ENCODE assay signal across 34 cellular contexts in the genomic region with DNA sequence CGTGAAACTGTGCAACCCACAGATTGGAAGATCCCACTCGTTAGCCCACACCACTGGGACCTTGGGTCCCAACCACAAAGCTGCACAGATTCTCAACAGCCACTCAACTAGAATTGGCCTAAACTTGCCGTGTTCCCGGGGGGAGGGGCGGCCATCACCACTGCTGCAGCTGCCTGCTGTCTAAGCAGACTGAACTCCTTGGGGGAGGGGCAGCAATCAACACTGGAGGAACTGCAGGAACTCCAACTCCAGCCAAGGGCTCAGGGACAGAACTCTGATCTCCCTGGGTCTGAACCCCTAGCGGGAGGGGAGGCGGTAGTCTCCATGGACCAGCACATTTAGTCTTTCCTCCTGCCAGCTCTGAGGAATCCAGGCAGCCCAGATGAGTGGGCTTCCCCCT.
"Had no signal": no experiment of that assay in that cellular context is flagged by ENCODE, and none has a peak within 500 bp of the region (broad histone marks: within the 10 kb centered on the region; RNA-seq: fewer than 3 reads in every experiment).

No MANE protein-coding gene starts in this region.

- FAIRE-seq: small intestine had no signal

- H3K36me3 ChIP-seq: ascending aorta, gastrocnemius medialis, sigmoid colon, uterus had no signal

- H3K27me3 Mint-ChIP-seq: activated CD4-positive, alpha-beta T cell treated with anti-CD3 and anti-CD28 coated beads, Interleukin-2, amount 10 ng/mL, durations not matched to agents 24 days and 14 days; activated naive CD4-positive, alpha-beta T cell treated with anti-CD3 and anti-CD28 coated beads, Interleukin-2, amount 10 ng/mL, durations not matched to agents 7 days and 5 days; activated naive CD8-positive, alpha-beta T cell treated with anti-CD3 and anti-CD28 coated beads, Interleukin-2, amount 10 ng/mL, durations not matched to agents 7 days and 5 days; type B pancreatic cell had no signal

- H3K9me3 Mint-ChIP-seq: activated CD4-positive, alpha-beta T cell treated with anti-CD3 and anti-CD28 coated beads, Interleukin-2, amount 10 ng/mL, durations not matched to agents 24 days and 14 days; type B pancreatic cell had no signal

- H3K4me1 ChIP-seq: ascending aorta, gastrocnemius medialis, parathyroid adenoma, psoas muscle, sigmoid colon, uterus had no signal

- ATAC-seq: activated CD4-positive, CD25-positive, alpha-beta regulatory T cell treated with anti-CD3 and anti-CD28 coated beads, Interleukin-2, amount 50 U/mL, for 24 hours; gastrocnemius medialis; naive thymus-derived CD4-positive, alpha-beta T cell; psoas muscle; stimulated activated memory B cell treated with anti-CD40 and anti-IgM and Interleukin-4, amounts not matched to agents 10 μg/mL and 1 μg/mL and 100 μg/mL, for 72 hours; stimulated activated naive CD8-positive, alpha-beta T cell treated with anti-CD3 and anti-CD28 coated beads, Interleukin-15, amount 100 ng/mL, for 72 hours had no signal

- H3K27ac ChIP-seq: ascending aorta, coronary artery, dorsolateral prefrontal cortex, gastrocnemius medialis, hepatocyte, parathyroid adenoma, psoas muscle, sigmoid colon, uterus had no signal

- H3K4me1 Mint-ChIP-seq: activated CD4-positive, alpha-beta T cell treated with anti-CD3 and anti-CD28 coated beads, Interleukin-2, amount 10 ng/mL, durations not matched to agents 24 days and 14 days; activated naive CD4-positive, alpha-beta T cell treated with anti-CD3 and anti-CD28 coated beads, Interleukin-2, amount 10 ng/mL, durations not matched to agents 7 days and 5 days; activated naive CD8-positive, alpha-beta T cell treated with anti-CD3 and anti-CD28 coated beads, Interleukin-2, amount 10 ng/mL, durations not matched to agents 7 days and 5 days; brain; immature natural killer cell; naive thymus-derived CD4-positive, alpha-beta T cell; neural crest cell; stimulated activated memory B cell treated with anti-CD40 and anti-IgM and Interleukin-4, amounts not matched to agents 10 μg/mL and 1 μg/mL and 100 μg/mL, for 72 hours; stimulated activated naive CD8-positive, alpha-beta T cell treated with anti-CD3 and anti-CD28 coated beads, Interleukin-15, amount 100 ng/mL, for 72 hours had no signal

- H3K4me3 Mint-ChIP-seq: activated CD4-positive, alpha-beta memory T cell treated with anti-CD3 and anti-CD28 coated beads for 36 hours; activated CD4-positive, alpha-beta T cell treated with anti-CD3 and anti-CD28 coated beads, Interleukin-2, amount 10 ng/mL, durations not matched to agents 24 days and 14 days; activated naive CD4-positive, alpha-beta T cell treated with anti-CD3 and anti-CD28 coated beads, Interleukin-2, amount 10 ng/mL, durations not matched to agents 7 days and 5 days; activated naive CD8-positive, alpha-beta T cell treated with anti-CD3 and anti-CD28 coated beads, Interleukin-2, amount 10 ng/mL, durations not matched to agents 7 days and 5 days; activated T-helper 1 cell treated with anti-CD3 and anti-CD28 coated beads, Interleukin-12 subunit alpha, Interleukin-12 subunit beta, Interleukin-2, Interleukin-4 antibody, amounts not matched to agents 30 ng/mL and 10 ng/mL and 1 ng/mL, durations not matched to agents 14 hours and 24 hours and 36 hours; brain; immature natural killer cell; naive thymus-derived CD4-positive, alpha-beta T cell; neural crest cell; stimulated activated memory B cell treated with anti-CD40 and anti-IgM and Interleukin-4, amounts not matched to agents 10 μg/mL and 1 μg/mL and 100 μg/mL, for 72 hours; stimulated activated naive CD8-positive, alpha-beta T cell treated with anti-CD3 and anti-CD28 coated beads, Interleukin-15, amount 100 ng/mL, for 72 hours; T-helper 2 cell treated with Interferon-gamma antibody and Interleukin-4, amounts not matched to agents 5 μg/mL and 100 μg/mL, for 36 hours; type B pancreatic cell had no signal

- H3K36me3 Mint-ChIP-seq: activated CD4-positive, alpha-beta memory T cell treated with anti-CD3 and anti-CD28 coated beads for 36 hours; activated naive CD4-positive, alpha-beta T cell treated with anti-CD3 and anti-CD28 coated beads, Interleukin-2, amount 10 ng/mL, durations not matched to agents 7 days and 5 days; activated naive CD8-positive, alpha-beta T cell treated with anti-CD3 and anti-CD28 coated beads, Interleukin-2, amount 10 ng/mL, durations not matched to agents 7 days and 5 days; brain; stimulated activated memory B cell treated with anti-CD40 and anti-IgM and Interleukin-4, amounts not matched to agents 10 μg/mL and 1 μg/mL and 100 μg/mL, for 72 hours; type B pancreatic cell had no signal

- H3K9me3 ChIP-seq: ascending aorta, gastrocnemius medialis, sigmoid colon, uterus had no signal

- H3K27ac Mint-ChIP-seq: activated CD4-positive, alpha-beta memory T cell treated with anti-CD3 and anti-CD28 coated beads for 36 hours; activated CD4-positive, alpha-beta T cell treated with anti-CD3 and anti-CD28 coated beads, Interleukin-2, amount 10 ng/mL, durations not matched to agents 24 days and 14 days; activated naive CD4-positive, alpha-beta T cell treated with anti-CD3 and anti-CD28 coated beads, Interleukin-2, amount 10 ng/mL, durations not matched to agents 7 days and 5 days; activated naive CD8-positive, alpha-beta T cell treated with anti-CD3 and anti-CD28 coated beads, Interleukin-2, amount 10 ng/mL, durations not matched to agents 7 days and 5 days; activated T-helper 1 cell treated with anti-CD3 and anti-CD28 coated beads, Interleukin-12 subunit alpha, Interleukin-12 subunit beta, Interleukin-2, Interleukin-4 antibody, amounts not matched to agents 30 ng/mL and 10 ng/mL and 1 ng/mL, durations not matched to agents 14 hours and 24 hours and 36 hours; brain; immature natural killer cell; naive thymus-derived CD4-positive, alpha-beta T cell; stimulated activated memory B cell treated with anti-CD40 and anti-IgM and Interleukin-4, amounts not matched to agents 10 μg/mL and 1 μg/mL and 100 μg/mL, for 72 hours; stimulated activated naive CD8-positive, alpha-beta T cell treated with anti-CD3 and anti-CD28 coated beads, Interleukin-15, amount 100 ng/mL, for 72 hours; T-helper 2 cell treated with Interferon-gamma antibody and Interleukin-4, amounts not matched to agents 5 μg/mL and 100 μg/mL, for 36 hours; type B pancreatic cell had no signal

- DNase-seq: activated CD4-positive, alpha-beta memory T cell treated with anti-CD3 and anti-CD28 coated beads for 36 hours; activated CD4-positive, alpha-beta T cell treated with anti-CD3 and anti-CD28 coated beads, Interleukin-2, amount 10 ng/mL, durations not matched to agents 24 days and 14 days; activated CD8-positive, alpha-beta memory T cell treated with anti-CD3 and anti-CD28 coated beads, Interleukin-2, amount 50 U/mL, for 4 hours; activated effector memory CD4-positive, alpha-beta T cell treated with anti-CD3 and anti-CD28 coated beads, Interleukin-2, amount 50 U/mL, for 16 hours; activated naive CD4-positive, alpha-beta T cell treated with anti-CD3 and anti-CD28 coated beads, Interleukin-2, amount 10 ng/mL, durations not matched to agents 7 days and 5 days; activated naive CD8-positive, alpha-beta T cell treated with anti-CD3 and anti-CD28 coated beads, Interleukin-2, amount 10 ng/mL, durations not matched to agents 7 days and 5 days; activated T-cell treated with anti-CD3 and anti-CD28 coated beads, Interleukin-2, amount 50 U/mL, for 1 hour; dorsolateral prefrontal cortex; effector memory CD4-positive, alpha-beta T cell; erythroblast; gastrocnemius medialis; immature natural killer cell; midbrain; naive thymus-derived CD4-positive, alpha-beta T cell; occipital lobe; psoas muscle; sigmoid colon; small intestine; stimulated activated CD4-positive, alpha-beta T cell treated with anti-CD3 and anti-CD28 coated beads, Interleukin-4, amount 100 ng/mL, for 4 hours; stimulated activated CD8-positive, alpha-beta memory T cell treated with anti-CD3 and anti-CD28 coated beads, Interleukin-4, amount 100 ng/mL, for 48 hours; stimulated activated naive CD8-positive, alpha-beta T cell treated with anti-CD3 and anti-CD28 coated beads, Interleukin-15, amount 100 ng/mL, for 72 hours; substantia nigra; uterus had no signal

- H3K9ac ChIP-seq: parathyroid adenoma had no signal

- H3K4me3 ChIP-seq: ascending aorta, coronary artery, dorsolateral prefrontal cortex, gastrocnemius medialis, hepatocyte, psoas muscle, sigmoid colon, uterus had no signal
